Comparison of ENCODE assay signal across 1 cellular context in the genomic region with DNA sequence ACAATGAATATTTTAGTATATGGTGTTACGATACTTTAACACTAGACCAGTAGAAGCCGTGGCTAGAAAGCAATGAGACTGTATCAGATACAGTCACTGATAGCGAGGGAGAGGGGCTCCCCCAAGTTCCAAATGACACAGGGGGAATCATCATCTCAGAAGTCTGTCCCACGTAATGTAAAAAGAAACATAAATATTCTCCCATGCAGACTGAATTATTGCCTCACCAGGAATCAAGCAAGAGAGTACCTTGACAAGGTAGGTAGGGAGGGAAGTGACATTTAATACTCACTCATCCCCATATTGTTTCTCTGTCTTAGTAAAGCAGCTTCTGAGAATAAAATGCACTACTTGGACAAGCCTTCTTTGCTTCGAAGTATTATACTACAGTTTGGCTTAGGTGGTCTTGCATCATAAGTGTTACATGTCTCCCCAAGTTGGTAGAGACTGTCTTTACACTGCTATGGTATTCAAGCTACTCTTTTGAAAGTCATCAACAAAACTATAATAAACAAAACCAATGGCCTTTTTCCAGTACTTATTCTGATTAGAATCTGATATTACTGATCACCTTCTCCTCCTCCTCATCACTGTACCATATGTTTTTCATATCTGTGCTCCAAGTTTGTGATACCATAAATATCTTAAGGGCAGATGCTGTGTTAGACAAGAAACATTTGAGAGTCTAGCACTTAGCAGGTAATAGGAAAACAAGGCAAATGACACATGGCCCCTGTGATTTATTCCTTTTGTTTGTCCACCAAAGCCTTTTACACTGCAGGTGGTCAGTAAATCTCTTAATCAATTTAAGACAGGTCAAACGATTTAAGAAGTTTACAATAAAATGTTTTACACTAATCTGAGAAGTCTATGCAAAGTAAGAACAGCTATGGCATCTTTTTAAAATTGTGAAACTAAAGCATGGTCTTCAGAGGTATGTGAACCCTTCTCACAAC.
TF ChIP-seq lines count a peak whose summit lies in the region.

No MANE protein-coding gene starts in this region.

TF ChIP-seq in HEK293, 187 proteins besides CTCF, POLR2A, EP300 and RAD21 (continued from another document):
- TF ChIP-seq, protein P1, sequence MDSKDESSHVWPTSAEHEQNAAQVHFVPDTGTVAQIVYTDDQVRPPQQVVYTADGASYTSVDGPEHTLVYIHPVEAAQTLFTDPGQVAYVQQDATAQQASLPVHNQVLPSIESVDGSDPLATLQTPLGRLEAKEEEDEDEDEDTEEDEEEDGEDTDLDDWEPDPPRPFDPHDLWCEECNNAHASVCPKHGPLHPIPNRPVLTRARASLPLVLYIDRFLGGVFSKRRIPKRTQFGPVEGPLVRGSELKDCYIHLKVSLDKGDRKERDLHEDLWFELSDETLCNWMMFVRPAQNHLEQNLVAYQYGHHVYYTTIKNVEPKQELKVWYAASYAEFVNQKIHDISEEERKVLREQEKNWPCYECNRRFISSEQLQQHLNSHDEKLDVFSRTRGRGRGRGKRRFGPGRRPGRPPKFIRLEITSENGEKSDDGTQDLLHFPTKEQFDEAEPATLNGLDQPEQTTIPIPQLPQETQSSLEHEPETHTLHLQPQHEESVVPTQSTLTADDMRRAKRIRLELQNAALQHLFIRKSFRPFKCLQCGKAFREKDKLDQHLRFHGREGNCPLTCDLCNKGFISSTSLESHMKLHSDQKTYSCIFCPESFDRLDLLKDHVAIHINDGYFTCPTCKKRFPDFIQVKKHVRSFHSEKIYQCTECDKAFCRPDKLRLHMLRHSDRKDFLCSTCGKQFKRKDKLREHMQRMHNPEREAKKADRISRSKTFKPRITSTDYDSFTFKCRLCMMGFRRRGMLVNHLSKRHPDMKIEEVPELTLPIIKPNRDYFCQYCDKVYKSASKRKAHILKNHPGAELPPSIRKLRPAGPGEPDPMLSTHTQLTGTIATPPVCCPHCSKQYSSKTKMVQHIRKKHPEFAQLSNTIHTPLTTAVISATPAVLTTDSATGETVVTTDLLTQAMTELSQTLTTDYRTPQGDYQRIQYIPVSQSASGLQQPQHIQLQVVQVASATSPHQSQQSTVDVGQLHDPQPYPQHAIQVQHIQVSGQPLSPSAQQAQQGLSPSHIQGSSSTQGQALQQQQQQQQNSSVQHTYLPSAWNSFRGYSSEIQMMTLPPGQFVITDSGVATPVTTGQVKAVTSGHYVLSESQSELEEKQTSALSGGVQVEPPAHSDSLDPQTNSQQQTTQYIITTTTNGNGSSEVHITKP (tag by site-specific recombination; IDR thresholded peaks at IDR 0.05) = peak; percentile 45; the same call in 1 of the 2 replicates
- TF ChIP-seq ZNF354C (tag by site-specific recombination; IDR thresholded peaks at IDR 0.05; ENCODE audit: borderline replicate concordance, low read depth) (no peak), ZNF391 (tag by site-specific recombination; IDR thresholded peaks at IDR 0.05; ENCODE audit: borderline replicate concordance, low read depth) (no peak), ZNF37A (tag by site-specific recombination; IDR thresholded peaks at IDR 0.05) (no peak), ZNF423 (tag by site-specific recombination; IDR thresholded peaks at IDR 0.05) (no peak), KLF16 (tag by site-specific recombination; IDR thresholded peaks at IDR 0.05) (no peak)
- TF ChIP-seq, protein P2, sequence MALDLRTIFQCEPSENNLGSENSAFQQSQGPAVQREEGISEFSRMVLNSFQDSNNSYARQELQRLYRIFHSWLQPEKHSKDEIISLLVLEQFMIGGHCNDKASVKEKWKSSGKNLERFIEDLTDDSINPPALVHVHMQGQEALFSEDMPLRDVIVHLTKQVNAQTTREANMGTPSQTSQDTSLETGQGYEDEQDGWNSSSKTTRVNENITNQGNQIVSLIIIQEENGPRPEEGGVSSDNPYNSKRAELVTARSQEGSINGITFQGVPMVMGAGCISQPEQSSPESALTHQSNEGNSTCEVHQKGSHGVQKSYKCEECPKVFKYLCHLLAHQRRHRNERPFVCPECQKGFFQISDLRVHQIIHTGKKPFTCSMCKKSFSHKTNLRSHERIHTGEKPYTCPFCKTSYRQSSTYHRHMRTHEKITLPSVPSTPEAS (tag by site-specific recombination; IDR thresholded peaks at IDR 0.05) = no peak
- TF ChIP-seq, protein P3, sequence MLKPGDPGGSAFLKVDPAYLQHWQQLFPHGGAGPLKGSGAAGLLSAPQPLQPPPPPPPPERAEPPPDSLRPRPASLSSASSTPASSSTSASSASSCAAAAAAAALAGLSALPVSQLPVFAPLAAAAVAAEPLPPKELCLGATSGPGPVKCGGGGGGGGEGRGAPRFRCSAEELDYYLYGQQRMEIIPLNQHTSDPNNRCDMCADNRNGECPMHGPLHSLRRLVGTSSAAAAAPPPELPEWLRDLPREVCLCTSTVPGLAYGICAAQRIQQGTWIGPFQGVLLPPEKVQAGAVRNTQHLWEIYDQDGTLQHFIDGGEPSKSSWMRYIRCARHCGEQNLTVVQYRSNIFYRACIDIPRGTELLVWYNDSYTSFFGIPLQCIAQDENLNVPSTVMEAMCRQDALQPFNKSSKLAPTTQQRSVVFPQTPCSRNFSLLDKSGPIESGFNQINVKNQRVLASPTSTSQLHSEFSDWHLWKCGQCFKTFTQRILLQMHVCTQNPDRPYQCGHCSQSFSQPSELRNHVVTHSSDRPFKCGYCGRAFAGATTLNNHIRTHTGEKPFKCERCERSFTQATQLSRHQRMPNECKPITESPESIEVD (tag by site-specific recombination; IDR thresholded peaks at IDR 0.05) = peak; percentile 45; the same call in 1 of the 2 replicates
